Comparison of ENCODE assay signal across 17 cellular contexts in the genomic region with DNA sequence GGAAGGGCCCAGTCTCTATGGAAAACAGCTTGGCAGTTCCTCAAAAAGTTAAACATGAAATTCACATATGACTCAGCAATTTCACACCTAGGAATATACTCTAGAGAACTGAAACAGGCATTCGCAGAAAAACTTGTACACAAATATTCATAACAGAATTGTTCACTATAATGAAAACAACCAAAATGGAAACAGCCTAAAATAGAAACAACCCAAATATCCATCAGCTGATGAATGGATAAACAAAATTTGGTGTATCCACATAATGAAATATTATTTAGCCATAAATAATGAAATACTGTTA. TPM values are rescaled to one million over a fixed set of nuclear protein-coding genes. Genes with fewer than 3 reads are reported as not detected.
A peak's percentile ranks its signal among the peaks of the same experiment; 100 is the strongest.
DNase-seq lines count a peak whose midpoint lies in the region; ATAC-seq and TF ChIP-seq lines count a peak whose summit lies in the region.
"Had no signal": no experiment of that assay in that cellular context is flagged by ENCODE, and none has a peak within 500 bp of the region (broad histone marks: within the 10 kb centered on the region; RNA-seq: fewer than 3 reads in every experiment).

No MANE protein-coding gene starts in this region.

- no peak overlapping the region for H2AFZ ChIP-seq in neural progenitor cell (replicated peaks)
- H2AFZ ChIP-seq in osteoblast (ENCODE audit: low read length), result no peak overlapping the region

- intact Hi-C loops in activated CD4-positive, alpha-beta T cell treated with anti-CD3 and anti-CD28 coated beads for 36 hours (cut with DNase I, micrococcal nuclease), result loop anchor here (1.0 kb wide), 1 partner anchor 24 kb away; no protein-coding TSS in a partner anchor

- POLR2A ChIA-PET in activated CD4-positive, alpha-beta T cell treated with anti-CD3 and anti-CD28 coated beads for 36 hours (lab: Charles Lee), result no interaction called here

- H3K4me1 Mint-ChIP-seq in activated CD4-positive, alpha-beta T cell treated with anti-CD3 and anti-CD28 coated beads for 36 hours, result peaks cover 38% of the 10 kb centered on the region
- H3K4me1 Mint-ChIP-seq in stimulated activated effector memory CD8-positive, alpha-beta T cell treated with anti-CD3 and anti-CD28 coated beads, Interleukin-12 subunit alpha, Interleukin-12 subunit beta, amount 100 ng/mL, for 72 hours, result peaks cover 55% of the 10 kb centered on the region
- H3K4me1 Mint-ChIP-seq in neural progenitor cell, result peaks cover 8% of the 10 kb centered on the region

- H4K20me1 ChIP-seq in neural progenitor cell (ENCODE audit: low read depth), result no peaks in the 10 kb centered on the region
- H4K20me1 ChIP-seq in osteoblast (ENCODE audit: insufficient read depth, low read length), result no peaks in the 10 kb centered on the region

- ATAC-seq in activated CD4-positive, alpha-beta T cell treated with anti-CD3 and anti-CD28 coated beads for 36 hours, result peak; percentile 31
- ATAC-seq in GM21723 (IDR thresholded peaks at IDR 0.05; ENCODE audit: unreplicated experiment) (peak; percentile 52), HG03442 (IDR thresholded peaks at IDR 0.05; ENCODE audit: unreplicated experiment) (peak; percentile 44), GM19324 (IDR thresholded peaks at IDR 0.05; ENCODE audit: low FRiP score, unreplicated experiment) (no peak)
- ATAC-seq in stimulated activated effector memory CD8-positive, alpha-beta T cell treated with anti-CD3 and anti-CD28 coated beads, Interleukin-12 subunit alpha, Interleukin-12 subunit beta, amount 100 ng/mL, for 72 hours, result peak; percentile 70
- ATAC-seq: mucosa of descending colon had no signal

- no peak overlapping the region for H3K27ac ChIP-seq in neural progenitor cell
- no peak overlapping the region for H3K27ac ChIP-seq in osteoblast (ENCODE audit: low read depth, low read length)
- H3K27ac ChIP-seq: brain microvascular endothelial cell, tibial artery had no signal

- no peak overlapping the region for H3K27ac Mint-ChIP-seq in activated CD4-positive, alpha-beta T cell treated with anti-CD3 and anti-CD28 coated beads for 36 hours
- H3K27ac Mint-ChIP-seq in stimulated activated effector memory CD8-positive, alpha-beta T cell treated with anti-CD3 and anti-CD28 coated beads, Interleukin-12 subunit alpha, Interleukin-12 subunit beta, amount 100 ng/mL, for 72 hours, result peak overlapping the region; percentile 17
- H3K27ac Mint-ChIP-seq in neural progenitor cell, result no peak overlapping the region
- H3K27ac Mint-ChIP-seq: activated CD4-positive, alpha-beta memory T cell treated with anti-CD3 and anti-CD28 coated beads, Interleukin-2, amount 10 ng/mL, durations not matched to agents 7 days and 5 days had no signal

- no peaks in the 10 kb centered on the region for H3K27me3 Mint-ChIP-seq in activated CD4-positive, alpha-beta T cell treated with anti-CD3 and anti-CD28 coated beads for 36 hours
- peaks cover 25% of the 10 kb centered on the region for H3K27me3 Mint-ChIP-seq in neural progenitor cell (ENCODE audit: insufficient read depth, low read depth)

- H3K4me3 ChIP-seq in neural progenitor cell (no peak overlapping the region), osteoblast (ENCODE audit: insufficient read depth, low read length) (no peak overlapping the region)
- H3K4me3 ChIP-seq: mucosa of descending colon, tibial artery had no signal

- peaks cover 19% of the 10 kb centered on the region for H3K36me3 Mint-ChIP-seq in activated CD4-positive, alpha-beta T cell treated with anti-CD3 and anti-CD28 coated beads for 36 hours (ENCODE audit: low read depth)
- H3K36me3 Mint-ChIP-seq in stimulated activated effector memory CD8-positive, alpha-beta T cell treated with anti-CD3 and anti-CD28 coated beads, Interleukin-12 subunit alpha, Interleukin-12 subunit beta, amount 100 ng/mL, for 72 hours, result no peaks in the 10 kb centered on the region
- H3K36me3 Mint-ChIP-seq in neural progenitor cell, result peaks cover 2% of the 10 kb centered on the region

- no peak overlapping the region for H3K4me3 Mint-ChIP-seq in activated CD4-positive, alpha-beta T cell treated with anti-CD3 and anti-CD28 coated beads for 36 hours
- H3K4me3 Mint-ChIP-seq in stimulated activated effector memory CD8-positive, alpha-beta T cell treated with anti-CD3 and anti-CD28 coated beads, Interleukin-12 subunit alpha, Interleukin-12 subunit beta, amount 100 ng/mL, for 72 hours, result no peak overlapping the region
- no peak overlapping the region for H3K4me3 Mint-ChIP-seq in neural progenitor cell
- H3K4me3 Mint-ChIP-seq: activated CD4-positive, alpha-beta memory T cell treated with anti-CD3 and anti-CD28 coated beads, Interleukin-2, amount 10 ng/mL, durations not matched to agents 7 days and 5 days had no signal

- H3K36me3 ChIP-seq in neural progenitor cell, result no peaks in the 10 kb centered on the region
- no peaks in the 10 kb centered on the region for H3K36me3 ChIP-seq in osteoblast (ENCODE audit: insufficient read depth, low read length)
- H3K36me3 ChIP-seq: brain microvascular endothelial cell, tibial artery had no signal

- no peak for TF ChIP-seq CTCF in neural progenitor cell (IDR thresholded peaks at IDR 0.05)
- TF ChIP-seq CTCF in osteoblast (IDR thresholded peaks at IDR 0.05; ENCODE audit: extremely low read depth, low read depth, low read length), result no peak

- H3K27me3 ChIP-seq in neural progenitor cell, result peaks cover 31% of the 10 kb centered on the region
- no peaks in the 10 kb centered on the region for H3K27me3 ChIP-seq in osteoblast (ENCODE audit: insufficient read depth, low read length)
- H3K27me3 ChIP-seq: brain microvascular endothelial cell, tibial artery had no signal

- H3K9me3 ChIP-seq in neural progenitor cell (ENCODE audit: low read depth) (peaks cover 3% of the 10 kb centered on the region), osteoblast (ENCODE audit: low read depth, low read length) (no peaks in the 10 kb centered on the region)
- H3K9me3 ChIP-seq: mucosa of descending colon had no signal

- H3K9me3 Mint-ChIP-seq in activated CD4-positive, alpha-beta T cell treated with anti-CD3 and anti-CD28 coated beads for 36 hours (ENCODE audit: low read depth), result peaks cover 7% of the 10 kb centered on the region
- peaks cover 6% of the 10 kb centered on the region for H3K9me3 Mint-ChIP-seq in stimulated activated effector memory CD8-positive, alpha-beta T cell treated with anti-CD3 and anti-CD28 coated beads, Interleukin-12 subunit alpha, Interleukin-12 subunit beta, amount 100 ng/mL, for 72 hours
- peaks cover 9% of the 10 kb centered on the region for H3K9me3 Mint-ChIP-seq in neural progenitor cell

- CTCF ChIA-PET in activated CD4-positive, alpha-beta T cell treated with anti-CD3 and anti-CD28 coated beads for 36 hours (lab: Charles Lee), result no interaction called here

- H3F3A ChIP-seq in neural progenitor cell (ENCODE audit: low read depth), result no peaks in the 10 kb centered on the region

- H3K4me1 ChIP-seq in neural progenitor cell, result peaks cover 11% of the 10 kb centered on the region
- H3K4me1 ChIP-seq in osteoblast (ENCODE audit: insufficient read depth, low read length), result peaks cover 19% of the 10 kb centered on the region

- H3K79me2 ChIP-seq in neural progenitor cell (ENCODE audit: low read depth) (no peaks in the 10 kb centered on the region), osteoblast (ENCODE audit: insufficient read depth, low read length) (no peaks in the 10 kb centered on the region)

- DNase-seq in activated CD4-positive, alpha-beta T cell treated with anti-CD3 and anti-CD28 coated beads for 36 hours, result no peak
- DNase-seq in activated CD4-positive, alpha-beta T cell treated with anti-CD3 and anti-CD28 coated beads for 48 hours, result no peak
- DNase-seq in stimulated activated effector memory CD8-positive, alpha-beta T cell treated with anti-CD3 and anti-CD28 coated beads, Interleukin-12 subunit alpha, Interleukin-12 subunit beta, amount 100 ng/mL, for 72 hours (ENCODE audit: low spot score in 2 of 2), result no peak
- DNase-seq in neural progenitor cell (ENCODE audit: low spot score) (no peak), osteoblast (ENCODE audit: insufficient read length, low spot score, missing footprints) (no peak)
- DNase-seq: activated CD4-positive, alpha-beta memory T cell treated with anti-CD3 and anti-CD28 coated beads, Interleukin-2, amount 10 ng/mL, durations not matched to agents 7 days and 5 days; activated naive CD4-positive, alpha-beta T cell; brain microvascular endothelial cell; COR-L47; kidney; mucosa of descending colon; NCI-H526; tibial artery had no signal

- no peak overlapping the region for H3K9ac ChIP-seq in neural progenitor cell

- H3K4me2 ChIP-seq in neural progenitor cell, result no peak overlapping the region
- no peak overlapping the region for H3K4me2 ChIP-seq in osteoblast (ENCODE audit: insufficient read depth, low read length)

RNA-seq across cellular contexts. Expression of a gene that starts 4.8 kb away (rescaled TPM):
- total RNA-seq in activated CD4-positive, alpha-beta T cell treated with anti-CD3 and anti-CD28 coated beads for 36 hours, result under 1 TPM; 0.37 to 0.46 TPM
- total RNA-seq in neural progenitor cell (ENCODE audit: low replicate concordance) (0.12 TPM in 1 of 2 replicates, not detected in the other), osteoblast (0.29 and 0.36 TPM in 2 replicates)
- total RNA-seq: A172 had no signal

RNA-seq across cellular contexts. Expression of a gene that starts 31.5 kb away (rescaled TPM):
- total RNA-seq in activated CD4-positive, alpha-beta T cell treated with anti-CD3 and anti-CD28 coated beads for 36 hours, result 1 to 10 TPM; 4.1 to 9.2 TPM
- 3.6 and 4.4 TPM in 2 replicates for total RNA-seq in neural progenitor cell (ENCODE audit: low replicate concordance)
- total RNA-seq in osteoblast, result 2.7 and 4.3 TPM in 2 replicates
